In the genomic region with DNA sequence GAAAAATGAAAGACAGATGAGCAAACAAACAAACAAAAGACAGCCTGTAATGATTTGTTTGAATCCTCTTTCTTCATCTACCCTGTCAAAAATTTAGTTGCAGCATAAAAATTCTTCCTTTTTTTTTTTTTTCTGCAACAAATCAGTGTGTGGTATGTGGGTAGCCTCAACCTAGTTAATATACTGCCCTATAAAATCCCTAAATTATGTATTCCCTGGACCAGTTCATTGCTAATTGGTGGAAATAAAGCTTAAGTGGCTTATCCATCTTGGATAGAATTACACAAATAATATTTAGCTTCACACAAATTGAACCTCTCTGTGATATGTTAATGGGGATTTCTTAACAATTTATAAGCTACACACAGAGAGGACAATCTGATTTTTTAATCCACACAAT, we compare ENCODE assay signal across 26 cellular contexts.
"Had no signal": no experiment of that assay in that cellular context is flagged by ENCODE, and none has a peak within 500 bp of the region (broad histone marks: within the 10 kb centered on the region; RNA-seq: fewer than 3 reads in every experiment).

No MANE protein-coding gene starts in this region.

- H3K4me1 ChIP-seq: left lung, lower lobe of right lung, prostate gland, stomach, testis, thyroid gland, transverse colon, upper lobe of left lung, vagina had no signal

- DNase-seq: left colon; left lung; lower lobe of right lung; mammary epithelial cell; mesenchymal stem cell; naive thymus-derived CD8-positive, alpha-beta T cell; nucleus accumbens; pancreas; posterior cingulate gyrus; retina; right cardiac atrium; stimulated activated CD4-positive, alpha-beta T cell treated with anti-CD3 and anti-CD28 coated beads, Interleukin-12 subunit alpha, Interleukin-12 subunit beta, amount 100 ng/mL, for 4 hours; stimulated activated CD4-positive, alpha-beta T cell treated with anti-CD3 and anti-CD28 coated beads, Interleukin-15, amount 100 ng/mL, for 24 hours; stimulated activated CD4-positive, alpha-beta T cell treated with anti-CD3 and anti-CD28 coated beads, Interleukin-2, amount 100 ng/mL, for 24 hours; stimulated activated CD4-positive, alpha-beta T cell treated with anti-CD3 and anti-CD28 coated beads, Interleukin-4, amount 100 ng/mL, for 1 hour; stimulated activated naive B cell treated with anti-CD40 and anti-IgM and Interleukin-4, amounts not matched to agents 10 μg/mL and 1 μg/mL and 100 μg/mL, for 72 hours; stimulated activated naive CD8-positive, alpha-beta T cell treated with anti-CD3 and anti-CD28 coated beads, Interleukin-15, Interleukin-2, amounts not matched to agents 100 U/mL and 50 U/mL, for 24 hours; stomach; testis; thyroid gland; transverse colon; upper lobe of left lung had no signal

- ATAC-seq: left colon; left lung; lower lobe of right lung; naive thymus-derived CD8-positive, alpha-beta T cell; pancreas; right cardiac atrium; sciatic nerve; stimulated activated naive B cell treated with anti-CD40 and anti-IgM and Interleukin-4, amounts not matched to agents 10 μg/mL and 1 μg/mL and 100 μg/mL, for 72 hours; stimulated activated naive CD8-positive, alpha-beta T cell treated with anti-CD3 and anti-CD28 coated beads, Interleukin-15, Interleukin-2, amounts not matched to agents 100 U/mL and 50 U/mL, for 24 hours had no signal

- H3K4me3 ChIP-seq: left lung, lower lobe of right lung, pancreas, prostate gland, skin epidermis, stomach, testis, thyroid gland, transverse colon, upper lobe of left lung, vagina had no signal

- H3K27me3 ChIP-seq: left lung, pancreas, stomach, testis, thyroid gland, transverse colon, upper lobe of left lung, vagina had no signal

- H3K9me3 ChIP-seq: left lung, lower lobe of right lung, pancreas, prostate gland, stomach, testis, thyroid gland, transverse colon, upper lobe of left lung, vagina had no signal

- H3K27ac ChIP-seq: left lung, lower lobe of right lung, pancreas, prostate gland, skin epidermis, stomach, testis, thyroid gland, transverse colon, upper lobe of left lung, vagina had no signal

- H3K36me3 ChIP-seq: left lung, lower lobe of right lung, pancreas, prostate gland, stomach, thyroid gland, transverse colon, upper lobe of left lung, vagina had no signal
